In the genomic region with DNA sequence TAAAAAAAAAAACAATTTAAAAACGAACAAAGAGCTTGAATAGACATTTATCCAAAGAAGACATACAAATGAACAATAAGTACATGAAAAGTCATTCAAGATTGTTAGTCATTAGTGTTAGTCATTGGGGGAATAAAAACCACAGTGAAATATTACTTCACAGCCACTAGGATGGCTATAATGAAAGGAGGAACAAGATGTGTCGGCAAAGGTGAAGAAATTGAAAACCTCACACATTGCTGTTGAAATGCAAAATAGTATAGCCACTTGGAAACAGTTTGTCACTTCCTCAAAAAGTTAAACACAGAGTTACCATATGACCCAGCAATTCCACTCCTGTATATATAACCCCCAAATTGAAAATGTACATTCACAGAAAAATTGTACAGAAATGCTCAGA, we compare ENCODE assay signal across 9 cellular contexts. TPM values are rescaled to one million over a fixed set of nuclear protein-coding genes. Genes with fewer than 3 reads are reported as not detected.
DNase-seq lines count a peak whose midpoint lies in the region; ATAC-seq lines count a peak whose summit lies in the region.
"Had no signal": no experiment of that assay in that cellular context is flagged by ENCODE, and none has a peak within 500 bp of the region (broad histone marks: within the 10 kb centered on the region; RNA-seq: fewer than 3 reads in every experiment).

No MANE protein-coding gene starts in this region.

- H3K27ac Mint-ChIP-seq in activated naive CD8-positive, alpha-beta T cell treated with anti-CD3 and anti-CD28 coated beads for 36 hours: peak overlapping the region; percentile 72

- H3K36me3 Mint-ChIP-seq in activated naive CD8-positive, alpha-beta T cell treated with anti-CD3 and anti-CD28 coated beads for 36 hours: no peaks in the 10 kb centered on the region

- peaks cover 9% of the 10 kb centered on the region for H3K27me3 Mint-ChIP-seq in activated naive CD8-positive, alpha-beta T cell treated with anti-CD3 and anti-CD28 coated beads for 36 hours

- peak; percentile 90 for ATAC-seq in GM19328 (IDR thresholded peaks at IDR 0.05; ENCODE audit: unreplicated experiment)
- peak; percentile 99 for ATAC-seq in HG03175 (IDR thresholded peaks at IDR 0.05; ENCODE audit: unreplicated experiment)

- H3K9me3 Mint-ChIP-seq in activated naive CD8-positive, alpha-beta T cell treated with anti-CD3 and anti-CD28 coated beads for 36 hours: no peaks in the 10 kb centered on the region

- no peak overlapping the region for H3K4me3 Mint-ChIP-seq in activated naive CD8-positive, alpha-beta T cell treated with anti-CD3 and anti-CD28 coated beads for 36 hours

- DNase-seq in AML-193 (lab: John Stamatoyannopoulos, UW) (peak; percentile 98), cerebellar cortex (ENCODE audit: low spot score) (no peak), activated gamma-delta T cell (lab: John Stamatoyannopoulos, UW) (no peak), islet precursor cell (no peak), NCI-H748 (lab: John Stamatoyannopoulos, UW; ENCODE audit: unreplicated experiment) (no peak)
- DNase-seq in activated naive CD8-positive, alpha-beta T cell treated with anti-CD3 and anti-CD28 coated beads for 36 hours: no peak
- DNase-seq: right cardiac atrium had no signal

- H3K4me1 Mint-ChIP-seq in activated naive CD8-positive, alpha-beta T cell treated with anti-CD3 and anti-CD28 coated beads for 36 hours: peaks cover 25% of the 10 kb centered on the region

RNA-seq across cellular contexts. Expression of a gene that starts 45.2 kb away (rescaled TPM):
- total RNA-seq in activated naive CD8-positive, alpha-beta T cell treated with anti-CD3 and anti-CD28 coated beads for 36 hours: 10 to 100 TPM; 53.6 to 55.8 TPM

Comparison
In these comparisons a context has a peak if more than half of its experiments do, and no peak if none do; other contexts are left out.
1. DNase-seq: peak in AML-193 (2 of 2); none in activated naive CD8-positive, alpha-beta T cell treated with anti-CD3 and anti-CD28 coated beads for 36 hours (single experiment), cerebellar cortex (single experiment), activated gamma-delta T cell (single experiment), islet precursor cell (single experiment) and NCI-H748 (single experiment).